11 cellular contexts compared by ENCODE assay signal in the genomic region with DNA sequence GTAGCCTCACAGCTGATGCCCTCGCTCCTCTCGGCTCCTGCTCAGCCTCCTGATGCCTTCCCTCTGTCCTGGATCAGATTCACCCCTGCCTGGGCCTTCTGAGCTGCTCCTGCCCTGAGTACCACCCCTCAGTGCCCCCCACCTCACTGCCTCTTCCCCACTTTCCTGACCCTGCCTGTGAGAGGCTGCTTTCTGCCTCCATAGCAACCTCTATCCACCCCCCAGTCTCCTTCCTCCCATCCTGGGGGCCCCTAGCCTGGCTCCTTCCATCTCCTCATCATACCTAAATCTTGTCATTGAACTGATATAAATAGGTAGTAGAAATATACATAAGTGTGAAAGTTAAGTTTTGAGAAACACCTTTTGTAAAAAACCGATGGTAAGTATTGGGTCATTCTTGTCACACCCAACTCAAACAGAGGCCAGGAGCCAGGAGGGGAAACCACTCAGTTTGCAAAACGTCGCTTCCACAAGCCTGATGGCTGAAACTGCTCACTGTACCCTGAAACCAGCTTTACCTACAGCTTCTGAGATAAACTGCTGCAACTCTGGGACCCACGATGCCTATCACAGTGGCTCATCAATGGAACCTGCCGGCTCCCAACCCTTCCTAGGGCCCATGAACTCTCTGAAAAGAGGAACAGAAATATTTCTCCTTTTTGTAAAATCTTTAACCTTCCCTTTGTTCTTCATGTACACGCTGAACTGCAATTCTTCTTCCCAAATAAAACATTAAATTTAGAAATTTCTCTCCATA. TPM values are rescaled to one million over a fixed set of nuclear protein-coding genes. Genes with fewer than 3 reads are reported as not detected.
DNase-seq lines count a peak whose midpoint lies in the region; ATAC-seq and TF ChIP-seq lines count a peak whose summit lies in the region.
"Had no signal": no experiment of that assay in that cellular context is flagged by ENCODE, and none has a peak within 500 bp of the region (broad histone marks: within the 10 kb centered on the region; RNA-seq: fewer than 3 reads in every experiment).

No MANE protein-coding gene starts in this region.

- H4K8ac ChIP-seq in H9 (replicated peaks; ENCODE audit: insufficient read length, low read depth, low read length): no peak overlapping the region

- no peak overlapping the region for H2BK20ac ChIP-seq in H9 (ENCODE audit: low read depth, low read length, poor library complexity, severe bottlenecking)

- H2BK5ac ChIP-seq in H9 (ENCODE audit: insufficient read length, low read length): no peak overlapping the region

- H2BK12ac ChIP-seq in H9 (ENCODE audit: insufficient read length, low read depth, low read length): no peak overlapping the region

- no peaks in the 10 kb centered on the region for H3K79me1 ChIP-seq in H9 (ENCODE audit: insufficient read depth, low read depth, low read length, poor library complexity, severe bottlenecking)

- H3K79me2 ChIP-seq in KMS-11 (ENCODE audit: insufficient read depth, low read depth) (no peaks in the 10 kb centered on the region), H9 (ENCODE audit: insufficient read depth, low read length) (0 out of 2 replicates have a peak, but pooled peaks cover 2% of the 10 kb centered on the region)
- H3K79me2 ChIP-seq: hepatocyte had no signal

- no peak overlapping the region for H4K5ac ChIP-seq in H9 (ENCODE audit: insufficient read length, low read depth, low read length)

- H3K9ac ChIP-seq in KMS-11 (peak overlapping the region; percentile 14; the same call in 1 of the 2 replicates), H9 (ENCODE audit: extremely low read depth, insufficient read length, low read length) (no peak overlapping the region)

- no peak overlapping the region for H2BK15ac ChIP-seq in H9 (ENCODE audit: low read depth, low read length)

- H3K36me3 ChIP-seq in KMS-11 (ENCODE audit: insufficient read depth): no peaks in the 10 kb centered on the region

- peak overlapping the region; percentile 70 to 82 for H3K4me3 Mint-ChIP-seq in activated T-cell treated with anti-CD3 and anti-CD28 coated beads, Interleukin-2, amount 50 U/mL, for 72 hours
- H3K4me3 Mint-ChIP-seq in natural killer cell (peak overlapping the region; percentile 90), H9 (no peak overlapping the region)

- no peaks in the 10 kb centered on the region for H3K9me3 Mint-ChIP-seq in activated T-cell treated with anti-CD3 and anti-CD28 coated beads, Interleukin-2, amount 50 U/mL, for 72 hours
- H3K9me3 Mint-ChIP-seq in natural killer cell (no peaks in the 10 kb centered on the region), H9 (no peaks in the 10 kb centered on the region; a peak in 1 of 5 replicates)

- no peak overlapping the region for H3K18ac ChIP-seq in H9 (ENCODE audit: insufficient read length, low read depth, low read length)

- H3K14ac ChIP-seq in H9 (ENCODE audit: insufficient read depth, low read length): no peak overlapping the region

- no peaks in the 10 kb centered on the region for H3K36me3 Mint-ChIP-seq in activated T-cell treated with anti-CD3 and anti-CD28 coated beads, Interleukin-2, amount 50 U/mL, for 72 hours (ENCODE audit: insufficient read depth in 2 of 2)
- H3K36me3 Mint-ChIP-seq in natural killer cell: no peaks in the 10 kb centered on the region
- no peaks in the 10 kb centered on the region for H3K36me3 Mint-ChIP-seq in H9 (ENCODE audit: insufficient read depth in 1 of 3, low read depth in 3 of 3)

- H3K4ac ChIP-seq in H9 (ENCODE audit: low read depth, low read length): no peak overlapping the region

- peak overlapping the region; percentile 44; the same call in 1 of the 2 replicates for H3K27ac ChIP-seq in KMS-11
- H3K27ac ChIP-seq in H9 (ENCODE audit: insufficient read length, low read depth, low read length): no peak overlapping the region
- H3K27ac ChIP-seq: hepatocyte had no signal

- DNase-seq in GM12865 (ENCODE audit: low read depth): peak; percentile 86
- peak; percentile 52 to 65 for DNase-seq in activated T-cell treated with anti-CD3 and anti-CD28 coated beads, Interleukin-2, amount 50 U/mL, for 72 hours
- DNase-seq in natural killer cell: no peak
- no peak for DNase-seq in hypothalamus (lab: John Stamatoyannopoulos, UW)
- no peak for DNase-seq in NCI-H2081 treated with DMSO at 0.1 percent for 48 hours (lab: John Stamatoyannopoulos, UW)
- no peak for DNase-seq in H9
- DNase-seq: mammary epithelial cell; NCI-H2171; stimulated activated CD4-positive, alpha-beta T cell treated with anti-CD3 and anti-CD28 coated beads, Interleukin-4, amount 100 ng/mL, for 1 hour had no signal

- H3K23me2 ChIP-seq in H9 (ENCODE audit: insufficient read length, low read depth, low read length, poor library complexity, severe bottlenecking): no peaks in the 10 kb centered on the region

- ATAC-seq in activated T-cell treated with anti-CD3 and anti-CD28 coated beads, Interleukin-2, amount 50 U/mL, for 72 hours (replicated peaks in 1 of 2): peak in 1 of 2 donors; percentile 24
- ATAC-seq in natural killer cell: no peak

- H4K20me1 ChIP-seq in KMS-11 (ENCODE audit: insufficient read depth) (no peaks in the 10 kb centered on the region), H9 (ENCODE audit: control insufficient read depth, insufficient read depth, insufficient read length) (peaks cover 2% of the 10 kb centered on the region)

- no peaks in the 10 kb centered on the region for H3K27me3 Mint-ChIP-seq in activated T-cell treated with anti-CD3 and anti-CD28 coated beads, Interleukin-2, amount 50 U/mL, for 72 hours (ENCODE audit: low read depth)
- no peaks in the 10 kb centered on the region for H3K27me3 Mint-ChIP-seq in natural killer cell (ENCODE audit: low read depth in 2 of 2)
- H3K27me3 Mint-ChIP-seq in H9 (ENCODE audit: low read depth): peaks cover 13% of the 10 kb centered on the region

- H3K23ac ChIP-seq in H9 (ENCODE audit: insufficient read length, low read depth, low read length): no peak overlapping the region

- H3T11ph ChIP-seq in H9 (ENCODE audit: low read length): no peak overlapping the region

- H2BK120ac ChIP-seq in H9 (ENCODE audit: low read depth, low read length, poor library complexity, severe bottlenecking): no peak overlapping the region

- no peak overlapping the region for H2AK5ac ChIP-seq in H9 (ENCODE audit: insufficient read length, low read length)

- H3K27ac Mint-ChIP-seq in activated T-cell treated with anti-CD3 and anti-CD28 coated beads, Interleukin-2, amount 50 U/mL, for 72 hours: peak overlapping the region; percentile 90
- peak overlapping the region; percentile 98 to 99 for H3K27ac Mint-ChIP-seq in natural killer cell
- no peak overlapping the region; a peak in 1 of 7 replicates for H3K27ac Mint-ChIP-seq in H9

- H3K4me2 ChIP-seq in KMS-11: peak overlapping the region; percentile 95
- no peak overlapping the region for H3K4me2 ChIP-seq in H9 (ENCODE audit: insufficient read depth, insufficient read length, low read length)
- H3K4me2 ChIP-seq: hepatocyte had no signal

- H3K4me1 Mint-ChIP-seq in activated T-cell treated with anti-CD3 and anti-CD28 coated beads, Interleukin-2, amount 50 U/mL, for 72 hours (ENCODE audit: low read depth): peaks cover 88% of the 10 kb centered on the region
- peaks cover 76 to 92% of the 10 kb centered on the region in 2 donors for H3K4me1 Mint-ChIP-seq in natural killer cell
- H3K4me1 Mint-ChIP-seq in H9: peaks cover 14 to 25% of the 10 kb centered on the region in 2 experiments

- no CpG with 5 or more reads among the region's 8 CpGs for WGBS in H9 (ENCODE audit: extremely low coverage, insufficient read length, low lambda C conversion rate)

- H4K91ac ChIP-seq in H9 (ENCODE audit: insufficient read length, low read depth, low read length): no peak overlapping the region

- no peak overlapping the region for H3K56ac ChIP-seq in H9 (ENCODE audit: insufficient read length, low read depth, low read length)

- H3K4me3 ChIP-seq in GM12865 (ENCODE audit: low read depth, low read length) (no peak overlapping the region), KMS-11 (IDR thresholded peaks at IDR 0.05; ENCODE audit: insufficient read depth, low read depth, low read length) (no peak overlapping the region)
- H3K4me3 ChIP-seq: hepatocyte had no signal

- TF ChIP-seq CTCF in GM12865 (IDR thresholded peaks at IDR 0.05; ENCODE audit: insufficient read depth, low read depth, low read length, missing control alignments): no peak
- no peak for TF ChIP-seq CTCF in KMS-11 (conservative IDR thresholded peaks at IDR 0.05; ENCODE audit: low read depth, low read length)
- TF ChIP-seq CTCF in natural killer cell (IDR thresholded peaks at IDR 0.05): no peak
- no peak for TF ChIP-seq CTCF in H9 (conservative IDR thresholded peaks at IDR 0.05)

- intact Hi-C loops in natural killer cell (cut with micrococcal nuclease): no loop called here

- H3K27me3 ChIP-seq in KMS-11 (ENCODE audit: insufficient read depth, low read depth): no peaks in the 10 kb centered on the region
- H3K27me3 ChIP-seq in H9 (ENCODE audit: insufficient read depth, low read length): no peaks in the 10 kb centered on the region
- H3K27me3 ChIP-seq: hepatocyte had no signal

- H2AFZ ChIP-seq in KMS-11 (ENCODE audit: low read depth) (peak overlapping the region; percentile 42; the same call in 1 of the 2 replicates), H9 (ENCODE audit: low read length) (no peak overlapping the region)
- H2AFZ ChIP-seq: hepatocyte had no signal

- H3K4me1 ChIP-seq in KMS-11 (ENCODE audit: low read depth, poor library complexity, severe bottlenecking) (peaks cover 35% of the 10 kb centered on the region), H9 (ENCODE audit: insufficient read depth, low read length) (peaks cover 4% of the 10 kb centered on the region; the same call in 1 of the 2 replicates)

- no peaks in the 10 kb centered on the region for H3K9me3 ChIP-seq in H9 (ENCODE audit: control insufficient read depth, low read depth, low read length)

RNA-seq across cellular contexts. Expression of a gene that starts 4.8 kb away (rescaled TPM):
- 10 to 100 TPM; 21.9 to 24.4 TPM for total RNA-seq in activated T-cell treated with anti-CD3 and anti-CD28 coated beads, Interleukin-2, amount 50 U/mL, for 72 hours
- total RNA-seq in natural killer cell (10 to 100 TPM; 14.1 to 17.0 (median 14.6) TPM), H9 (2021) (0.48 TPM in 2 replicates)
- total RNA-seq: hepatocyte had no signal

RNA-seq across cellular contexts. Expression of a gene that starts 15.2 kb away (rescaled TPM):
- 100 to 1,000 TPM in 1 of 2 donors, 10 to 100 TPM in 1; 77.8 to 115 TPM for total RNA-seq in activated T-cell treated with anti-CD3 and anti-CD28 coated beads, Interleukin-2, amount 50 U/mL, for 72 hours
- total RNA-seq in natural killer cell (100 to 1,000 TPM; 168 to 308 (median 237) TPM), H9 (2021) (1.6 and 2.4 TPM in 2 replicates)

RNA-seq across cellular contexts. Expression of a gene that starts 51.6 kb away (rescaled TPM):
- total RNA-seq in activated T-cell treated with anti-CD3 and anti-CD28 coated beads, Interleukin-2, amount 50 U/mL, for 72 hours: 10 to 100 TPM; 44.8 to 49.0 TPM
- total RNA-seq in natural killer cell: 10 to 100 TPM; 30.1 to 54.4 (median 41.0) TPM
- total RNA-seq in H9 (2021): 8.9 and 11.6 TPM in 2 replicates

Comparison
In these comparisons a context has a peak if more than half of its experiments do, and no peak if none do; other contexts are left out.
1. DNase-seq: peak in GM12865 (single experiment) and activated T-cell treated with anti-CD3 and anti-CD28 coated beads, Interleukin-2, amount 50 U/mL, for 72 hours (2 of 2); none in natural killer cell (single experiment), hypothalamus (0 of 51), NCI-H2081 treated with DMSO at 0.1 percent for 48 hours (single experiment) and H9 (single experiment).
2. H3K27ac Mint-ChIP-seq: peak in activated T-cell treated with anti-CD3 and anti-CD28 coated beads, Interleukin-2, amount 50 U/mL, for 72 hours (single experiment) and natural killer cell (2 of 2); none in H9 (0 of 3).
3. H3K4me3 Mint-ChIP-seq: peak in activated T-cell treated with anti-CD3 and anti-CD28 coated beads, Interleukin-2, amount 50 U/mL, for 72 hours (2 of 2) and natural killer cell (single experiment); none in H9 (0 of 2).
4. RNA of a gene that starts 4.8 kb away (total RNA-seq): 21.9 to 24.4 TPM in activated T-cell treated with anti-CD3 and anti-CD28 coated beads, Interleukin-2, amount 50 U/mL, for 72 hours and 14.1 to 17.0 TPM in natural killer cell; 0.48 TPM in H9; every median in the first group is over 10 times any median in the second.
5. RNA of a gene that starts 15.2 kb away (total RNA-seq): 168 to 308 TPM in natural killer cell and 77.8 to 115 TPM in activated T-cell treated with anti-CD3 and anti-CD28 coated beads, Interleukin-2, amount 50 U/mL, for 72 hours; 1.6 to 2.4 TPM in H9; every median in the first group is over 10 times any median in the second.